Comparison of ENCODE assay signal across 1 cellular context in genomic region chr19:49957262-49957915, GRCh38.
TF ChIP-seq lines count a peak whose summit lies in the region.

No MANE protein-coding gene starts in this region.

TF ChIP-seq in WTC11, 78 proteins besides CTCF, POLR2A, EP300 and RAD21 (continued from another document):
- TF ChIP-seq ZBTB43 (CRISPR knock-in tag; IDR thresholded peaks at IDR 0.05), result no peak
- no peak for TF ChIP-seq ZNF423 (CRISPR knock-in tag; IDR thresholded peaks at IDR 0.05)
- TF ChIP-seq HMGXB4 (CRISPR knock-in tag; IDR thresholded peaks at IDR 0.05), result no peak
- TF ChIP-seq ZNF317 (CRISPR knock-in tag; IDR thresholded peaks at IDR 0.05; ENCODE audit: borderline replicate concordance, low read depth), result no peak
